Comparison of ENCODE assay signal across 8 cellular contexts in genomic region chr10:29811751-29812427, GRCh38.
DNase-seq lines count a peak whose midpoint lies in the region; ATAC-seq and TF ChIP-seq lines count a peak whose summit lies in the region.

No MANE protein-coding gene starts in this region.

- ATAC-seq in GM19452 (IDR thresholded peaks at IDR 0.05; ENCODE audit: unreplicated experiment) (no peak), GM18870 (IDR thresholded peaks at IDR 0.05; ENCODE audit: unreplicated experiment) (no peak), HG02938 (IDR thresholded peaks at IDR 0.05; ENCODE audit: unreplicated experiment) (no peak)

- peak overlapping the region; percentile 74 to 86 for H3K27ac ChIP-seq in prostate gland

- H3K36me3 ChIP-seq in prostate gland = no peaks in the 10 kb centered on the region

- DNase-seq in activated CD4-positive, alpha-beta T cell treated with anti-CD3 and anti-CD28 coated beads, Interleukin-2, amount 10 ng/mL, durations not matched to agents 7 days and 5 days = peak; percentile 53
- DNase-seq in activated CD4-positive, alpha-beta T cell treated with anti-CD3 and anti-CD28 coated beads for 1 hour = no peak
- DNase-seq in T-helper 2 cell treated with Interferon-gamma antibody and Interleukin-4, amounts not matched to agents 5 μg/mL and 100 μg/mL, for 36 hours (ENCODE audit: low spot score) = peak; percentile 49
- DNase-seq in fibroblast of pulmonary artery (ENCODE audit: low read depth) (peak; percentile 91), prostate gland (ENCODE audit: low spot score) (peak; percentile 74)

- H3K4me3 ChIP-seq in fibroblast of pulmonary artery (replicated peaks; ENCODE audit: low read depth, low read length) (no peak overlapping the region), prostate gland (no peak overlapping the region)

- TF ChIP-seq CTCF in fibroblast of pulmonary artery (IDR thresholded peaks at IDR 0.05; ENCODE audit: low read length, missing control alignments) = no peak
- no peak for TF ChIP-seq CTCF in prostate gland (IDR thresholded peaks at IDR 0.05)

- no peaks in the 10 kb centered on the region for H3K4me1 ChIP-seq in prostate gland (replicated peaks)

- H3K9me3 Mint-ChIP-seq in activated CD4-positive, alpha-beta T cell treated with anti-CD3 and anti-CD28 coated beads, Interleukin-2, amount 10 ng/mL, durations not matched to agents 7 days and 5 days = peaks cover 6% of the 10 kb centered on the region
- H3K9me3 Mint-ChIP-seq in T-helper 2 cell treated with Interferon-gamma antibody and Interleukin-4, amounts not matched to agents 5 μg/mL and 100 μg/mL, for 36 hours = peaks cover 6% of the 10 kb centered on the region

- POLR2A ChIA-PET in activated CD4-positive, alpha-beta T cell treated with anti-CD3 and anti-CD28 coated beads, Interleukin-2, amount 10 ng/mL, durations not matched to agents 7 days and 5 days (lab: Charles Lee) = no interaction called here

- peaks cover 23% of the 10 kb centered on the region for H3K4me1 Mint-ChIP-seq in activated CD4-positive, alpha-beta T cell treated with anti-CD3 and anti-CD28 coated beads, Interleukin-2, amount 10 ng/mL, durations not matched to agents 7 days and 5 days
- peaks cover 24% of the 10 kb centered on the region for H3K4me1 Mint-ChIP-seq in T-helper 2 cell treated with Interferon-gamma antibody and Interleukin-4, amounts not matched to agents 5 μg/mL and 100 μg/mL, for 36 hours (ENCODE audit: low read depth)

- H3K27me3 Mint-ChIP-seq in activated CD4-positive, alpha-beta T cell treated with anti-CD3 and anti-CD28 coated beads, Interleukin-2, amount 10 ng/mL, durations not matched to agents 7 days and 5 days = peaks cover 6% of the 10 kb centered on the region
- H3K27me3 Mint-ChIP-seq in T-helper 2 cell treated with Interferon-gamma antibody and Interleukin-4, amounts not matched to agents 5 μg/mL and 100 μg/mL, for 36 hours (ENCODE audit: low read depth) = peaks cover 11% of the 10 kb centered on the region

- H3K27me3 ChIP-seq in prostate gland (replicated peaks; ENCODE audit: insufficient read depth) = no peaks in the 10 kb centered on the region

- H3K9me3 ChIP-seq in prostate gland = no peaks in the 10 kb centered on the region

- H3K36me3 Mint-ChIP-seq in activated CD4-positive, alpha-beta T cell treated with anti-CD3 and anti-CD28 coated beads, Interleukin-2, amount 10 ng/mL, durations not matched to agents 7 days and 5 days (ENCODE audit: low read depth) = peaks cover 5% of the 10 kb centered on the region
- H3K36me3 Mint-ChIP-seq in T-helper 2 cell treated with Interferon-gamma antibody and Interleukin-4, amounts not matched to agents 5 μg/mL and 100 μg/mL, for 36 hours (ENCODE audit: low read depth) = no peaks in the 10 kb centered on the region

- TF ChIP-seq POLR2A in prostate gland (IDR thresholded peaks at IDR 0.05) = no peak

- peak overlapping the region; percentile 26 for H3K27ac Mint-ChIP-seq in activated CD4-positive, alpha-beta T cell treated with anti-CD3 and anti-CD28 coated beads, Interleukin-2, amount 10 ng/mL, durations not matched to agents 7 days and 5 days
- peak overlapping the region; percentile 51 for H3K27ac Mint-ChIP-seq in T-helper 2 cell treated with Interferon-gamma antibody and Interleukin-4, amounts not matched to agents 5 μg/mL and 100 μg/mL, for 36 hours

- H3K4me3 Mint-ChIP-seq in activated CD4-positive, alpha-beta T cell treated with anti-CD3 and anti-CD28 coated beads, Interleukin-2, amount 10 ng/mL, durations not matched to agents 7 days and 5 days = no peak overlapping the region
- H3K4me3 Mint-ChIP-seq in T-helper 2 cell treated with Interferon-gamma antibody and Interleukin-4, amounts not matched to agents 5 μg/mL and 100 μg/mL, for 36 hours = peak overlapping the region; percentile 63

- CTCF ChIA-PET in activated CD4-positive, alpha-beta T cell treated with anti-CD3 and anti-CD28 coated beads, Interleukin-2, amount 10 ng/mL, durations not matched to agents 7 days and 5 days (lab: Charles Lee) = interaction anchor here (0.6 kb wide), 1 partner anchor 33 kb away, joined by 3 read pairs; no protein-coding TSS in a partner anchor

- intact Hi-C loops in prostate gland (cut with DNase I) = loop anchor here (2.0 to 10.0 kb wide), 2 partner anchors 27 to 177 kb away; partner anchors contain the start of gene SVIL

- 2% methylated on average over 5 of the region's 5 CpGs for WGBS in prostate gland
